In genomic region chrX:133265331-133265730, GRCh38 we compare ENCODE assay signal across 20 cellular contexts. TPM values are rescaled to one million over a fixed set of nuclear protein-coding genes. Genes with fewer than 3 reads are reported as not detected.
DNase-seq lines count a peak whose midpoint lies in the region; ATAC-seq, FAIRE-seq and TF ChIP-seq lines count a peak whose summit lies in the region.
"Had no signal": no experiment of that assay in that cellular context is flagged by ENCODE, and none has a peak within 500 bp of the region (broad histone marks: within the 10 kb centered on the region; RNA-seq: fewer than 3 reads in every experiment).

No MANE protein-coding gene starts in this region.

- peak overlapping the region; percentile 10 for H2AFZ ChIP-seq in osteoblast (ENCODE audit: low read length)

- TF ChIP-seq CTCF in osteoblast (IDR thresholded peaks at IDR 0.05; ENCODE audit: extremely low read depth, low read depth, low read length) = no peak

- no peak for FAIRE-seq in H54 (lab: Jason Lieb, UNC)
- FAIRE-seq: small intestine had no signal

- H3K4me3 ChIP-seq in iPS-20b (ENCODE audit: low read length) (peak overlapping the region; percentile 43), osteoblast (ENCODE audit: insufficient read depth, low read length) (no peak overlapping the region)
- H3K4me3 ChIP-seq in CD4-positive, alpha-beta memory T cell (ENCODE audit: low read length in 2 of 2) = no peak overlapping the region
- H3K4me3 ChIP-seq: SK-N-MC had no signal

- ATAC-seq in HG02571 (IDR thresholded peaks at IDR 0.05; ENCODE audit: unreplicated experiment) = no peak
- ATAC-seq: left ventricle myocardium superior had no signal

- in situ Hi-C loops in G401 (cut with HindIII; ENCODE audit: low sequenced_read_pairs) = no loop called here

- H3K9me3 Mint-ChIP-seq in CD4-positive, alpha-beta memory T cell = peaks cover 0 to 5% (median 0%) of the 10 kb centered on the region in 8 donors
- H3K9me3 Mint-ChIP-seq: natural killer cell treated with Interleukin-12 subunit alpha and Interleukin-12 subunit beta and Interleukin-15 and Interleukin-18, amount 100 ng/mL, for 72 hours; stimulated activated naive CD8-positive, alpha-beta T cell treated with anti-CD3 and anti-CD28 coated beads, Interleukin-15, Interleukin-2, amounts not matched to agents 100 ng/mL and 50 ng/mL, for 24 hours had no signal

- H3K36me3 ChIP-seq in iPS-20b (ENCODE audit: insufficient read depth, low read depth, low read length) = no peaks in the 10 kb centered on the region
- no peaks in the 10 kb centered on the region for H3K36me3 ChIP-seq in osteoblast (ENCODE audit: insufficient read depth, low read length)
- no peaks in the 10 kb centered on the region for H3K36me3 ChIP-seq in CD4-positive, alpha-beta memory T cell (ENCODE audit: insufficient read depth, low read length)

- CTCF ChIA-PET in CD4-positive, alpha-beta memory T cell (lab: Charles Lee; ENCODE audit: partially characterized antibody) = no interaction called here

- H3K9ac ChIP-seq in iPS-20b (ENCODE audit: low read depth, low read length) = no peak overlapping the region

- no peak for TF ChIP-seq POLR2A in H54 (IDR thresholded peaks at IDR 0.05; ENCODE audit: low read depth, low read length)

- POLR2A ChIA-PET in CD4-positive, alpha-beta memory T cell (lab: Charles Lee; ENCODE audit: partially characterized antibody) = no interaction called here

- H3K4me1 Mint-ChIP-seq in CD4-positive, alpha-beta memory T cell = no peaks in the 10 kb centered on the region

- no peak overlapping the region for H3K27ac ChIP-seq in iPS-20b (ENCODE audit: low read length)
- no peak overlapping the region for H3K27ac ChIP-seq in osteoblast (ENCODE audit: low read depth, low read length)
- no peak overlapping the region for H3K27ac ChIP-seq in CD4-positive, alpha-beta memory T cell (ENCODE audit: low read depth, low read length)
- H3K27ac ChIP-seq: SK-N-MC had no signal

- H3K27me3 Mint-ChIP-seq in CD4-positive, alpha-beta memory T cell = peaks cover 0 to 1% of the 10 kb centered on the region in 2 donors
- H3K27me3 Mint-ChIP-seq: stimulated activated naive CD8-positive, alpha-beta T cell treated with anti-CD3 and anti-CD28 coated beads, Interleukin-15, Interleukin-2, amounts not matched to agents 100 ng/mL and 50 ng/mL, for 24 hours had no signal

- H4K20me1 ChIP-seq in osteoblast (ENCODE audit: insufficient read depth, low read length) = no peaks in the 10 kb centered on the region

- H3K79me2 ChIP-seq in osteoblast (ENCODE audit: insufficient read depth, low read length) = no peaks in the 10 kb centered on the region

- H3K9me3 ChIP-seq in iPS-20b (ENCODE audit: insufficient read depth, low read depth, low read length) = no peaks in the 10 kb centered on the region
- no peaks in the 10 kb centered on the region for H3K9me3 ChIP-seq in osteoblast (ENCODE audit: low read depth, low read length)
- H3K9me3 ChIP-seq in CD4-positive, alpha-beta memory T cell (ENCODE audit: control insufficient read depth in 1 of 2, low read length in 2 of 2) = no peaks in the 10 kb centered on the region

- H3K36me3 Mint-ChIP-seq in CD4-positive, alpha-beta memory T cell = no peaks in the 10 kb centered on the region
- H3K36me3 Mint-ChIP-seq: natural killer cell treated with Interleukin-12 subunit alpha and Interleukin-12 subunit beta and Interleukin-15 and Interleukin-18, amount 100 ng/mL, for 72 hours had no signal

- H3K4me1 ChIP-seq in iPS-20b (ENCODE audit: insufficient read depth, low read length) = peaks cover 16% of the 10 kb centered on the region; the same call in 1 of the 2 replicates
- no peaks in the 10 kb centered on the region for H3K4me1 ChIP-seq in osteoblast (ENCODE audit: insufficient read depth, low read length)
- no peaks in the 10 kb centered on the region for H3K4me1 ChIP-seq in CD4-positive, alpha-beta memory T cell (ENCODE audit: insufficient read depth, low read length)

- no peak overlapping the region for H3K27ac Mint-ChIP-seq in CD4-positive, alpha-beta memory T cell
- H3K27ac Mint-ChIP-seq: natural killer cell treated with Interleukin-12 subunit alpha and Interleukin-12 subunit beta and Interleukin-15 and Interleukin-18, amount 100 ng/mL, for 72 hours; stimulated activated naive CD8-positive, alpha-beta T cell treated with anti-CD3 and anti-CD28 coated beads, Interleukin-15, Interleukin-2, amounts not matched to agents 100 ng/mL and 50 ng/mL, for 24 hours had no signal

- peak; percentile 50 for DNase-seq in G401 (ENCODE audit: low spot score)
- DNase-seq in amniotic epithelial cell (ENCODE audit: low read depth) = peak; percentile 9
- no peak for DNase-seq in osteoblast (ENCODE audit: insufficient read length, low spot score, missing footprints)
- no peak for DNase-seq in H54 (ENCODE audit: insufficient read length, low spot score)
- DNase-seq in CD4-positive, alpha-beta memory T cell = no peak
- DNase-seq in activated CD4-positive, alpha-beta T cell treated with anti-CD3 and anti-CD28 coated beads for 48 hours = no peak
- DNase-seq: activated CD8-positive, alpha-beta memory T cell treated with anti-CD3 and anti-CD28 coated beads for 24 hours; activated naive CD4-positive, alpha-beta T cell treated with Interleukin-2 at 50 U/mL for 16 hours; HCEC 1CT; left ventricle myocardium superior; NCI-H1436; NCI-H524; OCI-M1; small intestine had no signal

- H3K4me3 Mint-ChIP-seq in CD4-positive, alpha-beta memory T cell = no peak overlapping the region
- H3K4me3 Mint-ChIP-seq: natural killer cell treated with Interleukin-12 subunit alpha and Interleukin-12 subunit beta and Interleukin-15 and Interleukin-18, amount 100 ng/mL, for 72 hours; stimulated activated naive CD8-positive, alpha-beta T cell treated with anti-CD3 and anti-CD28 coated beads, Interleukin-15, Interleukin-2, amounts not matched to agents 100 ng/mL and 50 ng/mL, for 24 hours had no signal

- H3K27me3 ChIP-seq in iPS-20b (ENCODE audit: insufficient read depth, low read length) = no peaks in the 10 kb centered on the region
- H3K27me3 ChIP-seq in osteoblast (ENCODE audit: insufficient read depth, low read length) = peaks cover 3% of the 10 kb centered on the region
- no peaks in the 10 kb centered on the region for H3K27me3 ChIP-seq in CD4-positive, alpha-beta memory T cell (ENCODE audit: insufficient read depth, low read length)

- H3K4me2 ChIP-seq in osteoblast (ENCODE audit: insufficient read depth, low read length) = no peak overlapping the region

- intact Hi-C loops in CD4-positive, alpha-beta memory T cell (cut with micrococcal nuclease) = no loop called here

RNA-seq across cellular contexts. Expression of gene TFDP3, which starts 47.2 kb away (rescaled TPM):
- total RNA-seq in G401 (2014; rRNA removed; shearing (Covaris generic)) = 0.80 TPM in 1 of 2 replicates, not detected in the other
- not detected in 2 replicates for total RNA-seq in osteoblast
- total RNA-seq in CD4-positive, alpha-beta memory T cell = not detected
- not detected for polyA plus RNA-seq in CD4-positive, alpha-beta memory T cell
- total RNA-seq: glomerular endothelial cell; left ventricle myocardium superior; natural killer cell treated with Interleukin-12 subunit alpha and Interleukin-12 subunit beta and Interleukin-15 and Interleukin-18, amount 100 ng/mL, for 72 hours had no signal
- polyA plus RNA-seq: small intestine had no signal

Comparison
In these comparisons a context has a peak if more than half of its experiments do, and no peak if none do; other contexts are left out.
1. DNase-seq: peak in G401 (single experiment) and amniotic epithelial cell (single experiment); none in osteoblast (single experiment), H54 (single experiment), CD4-positive, alpha-beta memory T cell (0 of 5) and activated CD4-positive, alpha-beta T cell treated with anti-CD3 and anti-CD28 coated beads for 48 hours (single experiment).